8 cellular contexts compared by ENCODE assay signal in the genomic region with DNA sequence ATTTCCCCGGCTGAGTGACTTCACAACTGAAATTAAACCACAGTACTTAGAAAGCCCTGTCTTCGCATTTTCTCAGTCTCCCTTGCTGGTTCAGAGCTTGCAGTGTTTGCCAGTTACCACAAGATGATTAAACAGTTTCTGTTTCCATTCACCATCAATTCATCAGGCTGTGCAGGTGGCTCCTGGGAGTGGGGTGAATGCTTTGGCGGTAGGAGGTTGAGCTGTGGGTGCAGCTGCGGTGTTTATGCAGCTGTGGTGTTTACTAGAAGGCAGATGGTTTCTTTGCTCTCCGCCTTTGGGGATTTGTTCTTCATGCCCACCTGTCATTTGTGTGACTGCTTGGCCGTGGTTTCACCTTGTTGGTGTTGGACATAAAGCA. TPM values are rescaled to one million over a fixed set of nuclear protein-coding genes. Genes with fewer than 3 reads are reported as not detected.
DNase-seq lines count a peak whose midpoint lies in the region; ATAC-seq, FAIRE-seq and TF ChIP-seq lines count a peak whose summit lies in the region.

No MANE protein-coding gene starts in this region.

- H3K4me1 Mint-ChIP-seq in GM23338 = peaks cover 56% of the 10 kb centered on the region
- peaks cover 18% of the 10 kb centered on the region for H3K4me1 Mint-ChIP-seq in activated CD4-positive, alpha-beta T cell treated with anti-CD3 and anti-CD28 coated beads for 36 hours

- H3K9me3 ChIP-seq in left lung = no peaks in the 10 kb centered on the region

- peak overlapping the region; percentile 2; the same call in 1 of the 3 replicates for H3K4me3 Mint-ChIP-seq in GM23338
- H3K4me3 Mint-ChIP-seq in activated CD4-positive, alpha-beta T cell treated with anti-CD3 and anti-CD28 coated beads for 36 hours = no peak overlapping the region

- H3K36me3 Mint-ChIP-seq in GM23338 (ENCODE audit: low read depth) = 0 out of 3 replicates have a peak, but pooled peaks cover 3% of the 10 kb centered on the region
- no peaks in the 10 kb centered on the region for H3K36me3 Mint-ChIP-seq in activated CD4-positive, alpha-beta T cell treated with anti-CD3 and anti-CD28 coated beads for 36 hours (ENCODE audit: low read depth)

- FAIRE-seq in GM12892 (lab: Jason Lieb, UNC) = peak; percentile 97

- TF ChIP-seq POLR2A in GM12892 (IDR thresholded peaks at IDR 0.05; ENCODE audit: low read depth, low read length) = no peak

- H3K79me2 ChIP-seq in GM23338 (replicated peaks; ENCODE audit: insufficient read depth) = peaks cover 26% of the 10 kb centered on the region

- no peak overlapping the region for H3K27ac Mint-ChIP-seq in GM23338
- H3K27ac Mint-ChIP-seq in activated CD4-positive, alpha-beta T cell treated with anti-CD3 and anti-CD28 coated beads for 36 hours = no peak overlapping the region

- 0 out of 2 replicates have a peak, but pooled peaks cover 2% of the 10 kb centered on the region for H3F3A ChIP-seq in GM23338 (replicated peaks; ENCODE audit: low read depth)

- H3K36me3 ChIP-seq in GM23338 (ENCODE audit: insufficient read depth) = no peaks in the 10 kb centered on the region
- H3K36me3 ChIP-seq in left lung = no peaks in the 10 kb centered on the region

- H3K27ac ChIP-seq in GM23338 (ENCODE audit: low read depth) (no peak overlapping the region), left lung (no peak overlapping the region)

- POLR2A ChIA-PET in activated CD4-positive, alpha-beta T cell treated with anti-CD3 and anti-CD28 coated beads for 36 hours (lab: Charles Lee) = no interaction called here

- H3K4me3 ChIP-seq in GM23338 = no peak overlapping the region
- H3K4me3 ChIP-seq in left lung = no peak overlapping the region

- H3K9me3 Mint-ChIP-seq in GM23338 = no peaks in the 10 kb centered on the region
- no peaks in the 10 kb centered on the region for H3K9me3 Mint-ChIP-seq in activated CD4-positive, alpha-beta T cell treated with anti-CD3 and anti-CD28 coated beads for 36 hours (ENCODE audit: low read depth)

- intact Hi-C loops in activated CD4-positive, alpha-beta T cell treated with anti-CD3 and anti-CD28 coated beads for 36 hours (cut with DNase I, micrococcal nuclease) = loop anchor here (1.0 to 10.0 kb wide), 10 partner anchors 36 to 594 kb away; a partner anchor contains a TSS
- intact Hi-C loops in left lung (cut with DNase I) = no loop called here
- intact Hi-C loops in sciatic nerve (cut with DNase I) = no loop called here

- H3K27me3 ChIP-seq in GM23338 (ENCODE audit: insufficient read depth) (no peaks in the 10 kb centered on the region), left lung (peaks cover 0 to 12% of the 10 kb centered on the region in 2 donors)

- H3K9me2 ChIP-seq in GM23338 (ENCODE audit: insufficient read depth) = 0 out of 2 replicates have a peak, but pooled peaks cover 7% of the 10 kb centered on the region

- peaks cover 37% of the 10 kb centered on the region for H3K4me1 ChIP-seq in GM23338 (ENCODE audit: insufficient read depth)
- peaks cover 0 to 8% of the 10 kb centered on the region in 2 donors for H3K4me1 ChIP-seq in left lung

- CTCF ChIA-PET in activated CD4-positive, alpha-beta T cell treated with anti-CD3 and anti-CD28 coated beads for 36 hours (lab: Charles Lee) = interaction anchor here (1.0 kb wide), 2 partner anchors 16 to 70 kb away, joined by 3 to 5 read pairs; a partner anchor contains a TSS

- H4K20me1 ChIP-seq in GM23338 (replicated peaks; ENCODE audit: insufficient read depth) = no peaks in the 10 kb centered on the region

- H2AFZ ChIP-seq in GM23338 = no peak overlapping the region

- ATAC-seq in GM23338 (peak; percentile 47), left lung (peak; percentile 42), sciatic nerve (no peak)
- peak; percentile 99 for ATAC-seq in activated CD4-positive, alpha-beta T cell treated with anti-CD3 and anti-CD28 coated beads for 36 hours

- TF ChIP-seq CTCF in GM23338 (conservative IDR thresholded peaks at IDR 0.05; ENCODE audit: low read depth in 2 of 2) = no peak
- TF ChIP-seq CTCF in left lung (IDR thresholded peaks at IDR 0.05) = no peak

- H3K27me3 Mint-ChIP-seq in GM23338 (ENCODE audit: insufficient read depth, low read depth, poor library complexity) = peaks cover 10% of the 10 kb centered on the region
- H3K27me3 Mint-ChIP-seq in activated CD4-positive, alpha-beta T cell treated with anti-CD3 and anti-CD28 coated beads for 36 hours = peaks cover 67% of the 10 kb centered on the region

- DNase-seq in GM12892 (ENCODE audit: insufficient read length) = peak; percentile 50
- DNase-seq in GM23338 (ENCODE audit: low spot score) = no peak
- peak; percentile 78 for DNase-seq in NCI-H1092 treated with DMSO at 0.1 percent for 48 hours (lab: John Stamatoyannopoulos, UW)
- peak; percentile 86 for DNase-seq in activated CD4-positive, alpha-beta T cell treated with anti-CD3 and anti-CD28 coated beads for 36 hours
- DNase-seq in left lung = no peak
- DNase-seq in NCI-H2227 (lab: John Stamatoyannopoulos, UW; ENCODE audit: unreplicated experiment) = no peak
- DNase-seq in KG1 (lab: John Stamatoyannopoulos, UW) = no peak
- DNase-seq in sciatic nerve (ENCODE audit: low spot score) = no peak

- peak overlapping the region; percentile 45; the same call in 1 of the 2 replicates for H3K4me2 ChIP-seq in GM23338

TF ChIP-seq in GM23338, 12 proteins besides CTCF, POLR2A, EP300 and RAD21 (continues in another document):
- TF ChIP-seq POLR2AphosphoS5 (IDR thresholded peaks at IDR 0.05; ENCODE audit: low read depth) = no peak
- TF ChIP-seq JUNB (IDR thresholded peaks at IDR 0.05; ENCODE audit: unreplicated experiment) = no peak
- TF ChIP-seq EZH2 (IDR thresholded peaks at IDR 0.05; ENCODE audit: low read depth, unreplicated experiment) = no peak
- TF ChIP-seq, protein P1, sequence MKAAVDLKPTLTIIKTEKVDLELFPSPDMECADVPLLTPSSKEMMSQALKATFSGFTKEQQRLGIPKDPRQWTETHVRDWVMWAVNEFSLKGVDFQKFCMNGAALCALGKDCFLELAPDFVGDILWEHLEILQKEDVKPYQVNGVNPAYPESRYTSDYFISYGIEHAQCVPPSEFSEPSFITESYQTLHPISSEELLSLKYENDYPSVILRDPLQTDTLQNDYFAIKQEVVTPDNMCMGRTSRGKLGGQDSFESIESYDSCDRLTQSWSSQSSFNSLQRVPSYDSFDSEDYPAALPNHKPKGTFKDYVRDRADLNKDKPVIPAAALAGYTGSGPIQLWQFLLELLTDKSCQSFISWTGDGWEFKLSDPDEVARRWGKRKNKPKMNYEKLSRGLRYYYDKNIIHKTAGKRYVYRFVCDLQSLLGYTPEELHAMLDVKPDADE (IDR thresholded peaks at IDR 0.05) = no peak
- TF ChIP-seq, protein P2, sequence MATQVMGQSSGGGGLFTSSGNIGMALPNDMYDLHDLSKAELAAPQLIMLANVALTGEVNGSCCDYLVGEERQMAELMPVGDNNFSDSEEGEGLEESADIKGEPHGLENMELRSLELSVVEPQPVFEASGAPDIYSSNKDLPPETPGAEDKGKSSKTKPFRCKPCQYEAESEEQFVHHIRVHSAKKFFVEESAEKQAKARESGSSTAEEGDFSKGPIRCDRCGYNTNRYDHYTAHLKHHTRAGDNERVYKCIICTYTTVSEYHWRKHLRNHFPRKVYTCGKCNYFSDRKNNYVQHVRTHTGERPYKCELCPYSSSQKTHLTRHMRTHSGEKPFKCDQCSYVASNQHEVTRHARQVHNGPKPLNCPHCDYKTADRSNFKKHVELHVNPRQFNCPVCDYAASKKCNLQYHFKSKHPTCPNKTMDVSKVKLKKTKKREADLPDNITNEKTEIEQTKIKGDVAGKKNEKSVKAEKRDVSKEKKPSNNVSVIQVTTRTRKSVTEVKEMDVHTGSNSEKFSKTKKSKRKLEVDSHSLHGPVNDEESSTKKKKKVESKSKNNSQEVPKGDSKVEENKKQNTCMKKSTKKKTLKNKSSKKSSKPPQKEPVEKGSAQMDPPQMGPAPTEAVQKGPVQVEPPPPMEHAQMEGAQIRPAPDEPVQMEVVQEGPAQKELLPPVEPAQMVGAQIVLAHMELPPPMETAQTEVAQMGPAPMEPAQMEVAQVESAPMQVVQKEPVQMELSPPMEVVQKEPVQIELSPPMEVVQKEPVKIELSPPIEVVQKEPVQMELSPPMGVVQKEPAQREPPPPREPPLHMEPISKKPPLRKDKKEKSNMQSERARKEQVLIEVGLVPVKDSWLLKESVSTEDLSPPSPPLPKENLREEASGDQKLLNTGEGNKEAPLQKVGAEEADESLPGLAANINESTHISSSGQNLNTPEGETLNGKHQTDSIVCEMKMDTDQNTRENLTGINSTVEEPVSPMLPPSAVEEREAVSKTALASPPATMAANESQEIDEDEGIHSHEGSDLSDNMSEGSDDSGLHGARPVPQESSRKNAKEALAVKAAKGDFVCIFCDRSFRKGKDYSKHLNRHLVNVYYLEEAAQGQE (IDR thresholded peaks at IDR 0.05; ENCODE audit: unreplicated experiment) = no peak
- TF ChIP-seq STAT1 (IDR thresholded peaks at IDR 0.05; ENCODE audit: unreplicated experiment) = no peak
- no peak for TF ChIP-seq CREB1 (CRISPR knock-in tag; IDR thresholded peaks at IDR 0.05; ENCODE audit: low read depth)
- no peak for TF ChIP-seq ZNF331 (CRISPR knock-in tag; IDR thresholded peaks at IDR 0.05; ENCODE audit: low read depth)
- no peak for TF ChIP-seq ZNF114 (CRISPR knock-in tag; IDR thresholded peaks at IDR 0.05)
- no peak for TF ChIP-seq EZH2phosphoT487 (IDR thresholded peaks at IDR 0.05; ENCODE audit: unreplicated experiment)

RNA-seq across cellular contexts. Expression of a gene that starts 16.1 kb away (rescaled TPM):
- polyA plus RNA-seq in GM12892 (2012; ENCODE audit: missing spikeins) = 6.1 TPM
- total RNA-seq in GM23338 (2014; rRNA removed; shearing (Covaris generic)) = 14.7 and 15.7 TPM in 2 replicates
- 8.2 and 9.0 TPM in 2 replicates for polyA plus RNA-seq in GM23338 (2016; fragmentation: Nextera tagmentation; extraction: Ambion mirVana)
- total RNA-seq in activated CD4-positive, alpha-beta T cell treated with anti-CD3 and anti-CD28 coated beads for 36 hours = under 1 TPM in 1 of 2 experiments, not detected in 1; 0.23 TPM
- 10 to 100 TPM; 29.3 to 30.3 TPM for total RNA-seq in left lung
- not detected for total RNA-seq in sciatic nerve

Comparison
In these comparisons a context has a peak if more than half of its experiments do, and no peak if none do; other contexts are left out.
1. DNase-seq: peak in GM12892 (single experiment), NCI-H1092 treated with DMSO at 0.1 percent for 48 hours (single experiment) and activated CD4-positive, alpha-beta T cell treated with anti-CD3 and anti-CD28 coated beads for 36 hours (single experiment); none in GM23338 (single experiment), left lung (0 of 2), NCI-H2227 (single experiment), KG1 (single experiment) and sciatic nerve (single experiment).
2. RNA of a gene that starts 16.1 kb away (total RNA-seq): 29.3 to 30.3 TPM in left lung and 14.7 to 15.7 TPM in GM23338; 0.23 TPM in activated CD4-positive, alpha-beta T cell treated with anti-CD3 and anti-CD28 coated beads for 36 hours and not detected in sciatic nerve (single experiment); every median in the first group is over 10 times any median in the second.
3. intact Hi-C loops: an anchor here in activated CD4-positive, alpha-beta T cell treated with anti-CD3 and anti-CD28 coated beads for 36 hours (1.0 to 10.0 kb wide); none called in left lung and sciatic nerve.